10 cellular contexts compared by ENCODE assay signal in genomic region chr1:175376194-175376593, GRCh38.
DNase-seq lines count a peak whose midpoint lies in the region; ATAC-seq and TF ChIP-seq lines count a peak whose summit lies in the region.
"Had no signal": no experiment of that assay in that cellular context is flagged by ENCODE, and none has a peak within 500 bp of the region (broad histone marks: within the 10 kb centered on the region; RNA-seq: fewer than 3 reads in every experiment).

No MANE protein-coding gene starts in this region.

- no peak overlapping the region for H3K27ac ChIP-seq in DOHH2 (ENCODE audit: low read depth, low read length)
- H3K27ac ChIP-seq in CD8-positive, alpha-beta T cell (ENCODE audit: low read depth, low read length): no peak overlapping the region
- H3K27ac ChIP-seq: thoracic aorta had no signal

- H3K36me3 Mint-ChIP-seq in CD8-positive, alpha-beta T cell: no peaks in the 10 kb centered on the region
- H3K36me3 Mint-ChIP-seq in T-cell: no peaks in the 10 kb centered on the region
- H3K36me3 Mint-ChIP-seq in activated T-cell treated with anti-CD3 and anti-CD28 coated beads, Interleukin-2, amount 50 U/mL, for 4 hours (ENCODE audit: insufficient read depth): no peaks in the 10 kb centered on the region
- H3K36me3 Mint-ChIP-seq: naive thymus-derived CD4-positive, alpha-beta T cell had no signal

- H3K27me3 ChIP-seq in DOHH2 (ENCODE audit: control insufficient read depth, low read length): peaks cover 6% of the 10 kb centered on the region; the same call in 1 of the 2 replicates
- no peaks in the 10 kb centered on the region for H3K27me3 ChIP-seq in CD8-positive, alpha-beta T cell (ENCODE audit: insufficient read depth, low read length)

- no peaks in the 10 kb centered on the region for H3K4me1 ChIP-seq in DOHH2 (ENCODE audit: control insufficient read depth, low read length)
- no peaks in the 10 kb centered on the region for H3K4me1 ChIP-seq in CD8-positive, alpha-beta T cell (ENCODE audit: insufficient read depth, low read length)

- H3F3A ChIP-seq in DOHH2 (ENCODE audit: control insufficient read depth, insufficient read depth): no peaks in the 10 kb centered on the region

- H3K4me2 ChIP-seq in DOHH2 (ENCODE audit: low read length): no peak overlapping the region

- no peaks in the 10 kb centered on the region for H3K9me3 Mint-ChIP-seq in CD8-positive, alpha-beta T cell
- no peaks in the 10 kb centered on the region for H3K9me3 Mint-ChIP-seq in T-cell
- H3K9me3 Mint-ChIP-seq in activated T-cell treated with anti-CD3 and anti-CD28 coated beads, Interleukin-2, amount 50 U/mL, for 4 hours: no peaks in the 10 kb centered on the region
- H3K9me3 Mint-ChIP-seq: naive thymus-derived CD4-positive, alpha-beta T cell had no signal

- no peaks in the 10 kb centered on the region for H3K79me2 ChIP-seq in DOHH2 (ENCODE audit: control insufficient read depth, low read length)

- intact Hi-C loops in CD8-positive, alpha-beta T cell (cut with DNase I, micrococcal nuclease): no loop called here

- POLR2A ChIA-PET in CD8-positive, alpha-beta T cell (lab: Charles Lee): interaction anchor here (0.7 kb wide), 1 partner anchor 49 kb away, joined by 3 read pairs; no protein-coding TSS in a partner anchor
- POLR2A ChIA-PET in T-cell (lab: Charles Lee): no interaction called here

- no peak overlapping the region for H3K27ac Mint-ChIP-seq in CD8-positive, alpha-beta T cell
- no peak overlapping the region for H3K27ac Mint-ChIP-seq in T-cell

- no peaks in the 10 kb centered on the region for H3K9me2 ChIP-seq in DOHH2 (replicated peaks; ENCODE audit: control insufficient read depth, low read length)

- no peak overlapping the region for H3K4me3 Mint-ChIP-seq in CD8-positive, alpha-beta T cell
- H3K4me3 Mint-ChIP-seq in T-cell: no peak overlapping the region
- no peak overlapping the region for H3K4me3 Mint-ChIP-seq in activated T-cell treated with anti-CD3 and anti-CD28 coated beads, Interleukin-2, amount 50 U/mL, for 4 hours
- H3K4me3 Mint-ChIP-seq: naive thymus-derived CD4-positive, alpha-beta T cell had no signal

- H4K20me1 ChIP-seq in DOHH2 (ENCODE audit: control insufficient read depth, insufficient read depth, low read depth, low read length): no peaks in the 10 kb centered on the region

- H3K9me3 ChIP-seq in DOHH2 (ENCODE audit: control insufficient read depth, insufficient read depth, low read length): no peaks in the 10 kb centered on the region
- H3K9me3 ChIP-seq in CD8-positive, alpha-beta T cell (ENCODE audit: low read length): no peaks in the 10 kb centered on the region
- H3K9me3 ChIP-seq: thoracic aorta had no signal

- CTCF ChIA-PET in CD8-positive, alpha-beta T cell (lab: Charles Lee): interaction anchor here (1.3 kb wide), 1 partner anchor 12 kb away, joined by 4 read pairs; no protein-coding TSS in a partner anchor
- CTCF ChIA-PET in T-cell (lab: Charles Lee): no interaction called here

- ATAC-seq in GM21515 (IDR thresholded peaks at IDR 0.05; ENCODE audit: unreplicated experiment): peak; percentile 51
- no peak for ATAC-seq in CD8-positive, alpha-beta T cell
- ATAC-seq in T-cell (replicated peaks in 1 of 4): no peak
- ATAC-seq in activated T-cell treated with anti-CD3 and anti-CD28 coated beads, Interleukin-2, amount 50 U/mL, for 4 hours: no peak
- ATAC-seq: naive thymus-derived CD4-positive, alpha-beta T cell had no signal

- TF ChIP-seq CTCF in DOHH2 (IDR thresholded peaks at IDR 0.05; ENCODE audit: low read depth, low read length, poor library complexity, severe bottlenecking): peak; percentile 68
- no peak for TF ChIP-seq CTCF in CD8-positive, alpha-beta T cell (IDR thresholded peaks at IDR 0.05)

- peaks cover 13% of the 10 kb centered on the region for H3K27me3 Mint-ChIP-seq in CD8-positive, alpha-beta T cell (ENCODE audit: low read depth)
- peaks cover 10 to 17% of the 10 kb centered on the region in 2 donors for H3K27me3 Mint-ChIP-seq in T-cell
- peaks cover 7% of the 10 kb centered on the region for H3K27me3 Mint-ChIP-seq in activated T-cell treated with anti-CD3 and anti-CD28 coated beads, Interleukin-2, amount 50 U/mL, for 4 hours (ENCODE audit: low read depth)

- no peaks in the 10 kb centered on the region for H3K36me3 ChIP-seq in DOHH2 (ENCODE audit: control insufficient read depth, low read length)
- H3K36me3 ChIP-seq in CD8-positive, alpha-beta T cell (ENCODE audit: insufficient read depth, low read length): no peaks in the 10 kb centered on the region
- H3K36me3 ChIP-seq: thoracic aorta had no signal

- H3K4me3 ChIP-seq in DOHH2 (ENCODE audit: low read length): no peak overlapping the region
- no peak overlapping the region for H3K4me3 ChIP-seq in CD8-positive, alpha-beta T cell (ENCODE audit: low read depth, low read length)
- H3K4me3 ChIP-seq: thoracic aorta had no signal

- no peaks in the 10 kb centered on the region for H3K4me1 Mint-ChIP-seq in CD8-positive, alpha-beta T cell (ENCODE audit: low read depth)
- H3K4me1 Mint-ChIP-seq in T-cell: no peaks in the 10 kb centered on the region
- no peaks in the 10 kb centered on the region for H3K4me1 Mint-ChIP-seq in activated T-cell treated with anti-CD3 and anti-CD28 coated beads, Interleukin-2, amount 50 U/mL, for 4 hours (ENCODE audit: low read depth)

- DNase-seq in RKO (ENCODE audit: low spot score): peak; percentile 53
- peak; percentile 53 for DNase-seq in iPS-NIHi7 (ENCODE audit: extremely low spot score)
- no peak for DNase-seq in CD8-positive, alpha-beta T cell
- DNase-seq in T-cell: no peak
- no peak for DNase-seq in activated T-cell treated with anti-CD3 and anti-CD28 coated beads, Interleukin-2, amount 50 U/mL, for 4 hours
- DNase-seq in NCI-H774 (lab: John Stamatoyannopoulos, UW): no peak
- DNase-seq: naive thymus-derived CD4-positive, alpha-beta T cell had no signal

Comparison
In these comparisons a context has a peak if more than half of its experiments do, and no peak if none do; other contexts are left out.
1. DNase-seq: peak in RKO (single experiment) and iPS-NIHi7 (single experiment); none in CD8-positive, alpha-beta T cell (0 of 7), T-cell (0 of 34), activated T-cell treated with anti-CD3 and anti-CD28 coated beads, Interleukin-2, amount 50 U/mL, for 4 hours (single experiment) and NCI-H774 (single experiment).